In genomic region chr2:10006248-10007147, GRCh38 we compare ENCODE assay signal across 10 cellular contexts. TPM values are rescaled to one million over a fixed set of nuclear protein-coding genes. Genes with fewer than 3 reads are reported as not detected.
DNase-seq lines count a peak whose midpoint lies in the region; ATAC-seq and TF ChIP-seq lines count a peak whose summit lies in the region.
"Had no signal": no experiment of that assay in that cellular context is flagged by ENCODE, and none has a peak within 500 bp of the region (broad histone marks: within the 10 kb centered on the region; RNA-seq: fewer than 3 reads in every experiment).

No MANE protein-coding gene starts in this region.

- H3K9me3 ChIP-seq in BE2C, result no peaks in the 10 kb centered on the region; the same call in 1 of the 2 replicates

- no peaks in the 10 kb centered on the region for H3K9me3 Mint-ChIP-seq in nephron progenitor cell

- no peaks in the 10 kb centered on the region for H3K36me3 Mint-ChIP-seq in nephron progenitor cell (ENCODE audit: low read depth)

- H3K4me1 Mint-ChIP-seq in nephron progenitor cell, result peaks cover 43% of the 10 kb centered on the region

- TF ChIP-seq CTCF in BE2C (IDR thresholded peaks at IDR 0.05; ENCODE audit: low read depth, low read length) (no peak), nephron progenitor cell (IDR thresholded peaks at IDR 0.05) (no peak)

- ATAC-seq in esophagus mucosa, result peak; percentile 63

- DNase-seq in BE2C (peak; percentile 66), NCI-H1417 treated with DMSO at 0.1 percent for 48 hours (lab: John Stamatoyannopoulos, UW) (peak; percentile 49), nephron progenitor cell (peak; percentile 30), OCI-M1 (lab: John Stamatoyannopoulos, UW) (no peak), HT-29 (ENCODE audit: low spot score) (no peak), SKM-1 treated with dmso at 0.1 percent for 144 hours (lab: John Stamatoyannopoulos, UW; ENCODE audit: unreplicated experiment) (no peak)
- no peak for DNase-seq in central memory CD4-positive, alpha-beta T cell
- DNase-seq: mesenchymal stem cell, MV-4-11 had no signal

- no peaks in the 10 kb centered on the region for H3K27me3 ChIP-seq in BE2C

- H3K4me1 ChIP-seq in BE2C, result peaks cover 19% of the 10 kb centered on the region

- H3K4me3 Mint-ChIP-seq in nephron progenitor cell, result no peak overlapping the region

- no peak overlapping the region for H3K27ac Mint-ChIP-seq in nephron progenitor cell

- H3K27me3 Mint-ChIP-seq in nephron progenitor cell (ENCODE audit: low read depth, poor library complexity), result peaks cover 12% of the 10 kb centered on the region

- H3K4me3 ChIP-seq in BE2C (ENCODE audit: low read depth, low read length), result no peak overlapping the region

- no peaks in the 10 kb centered on the region for H3K36me3 ChIP-seq in BE2C

RNA-seq across cellular contexts. Expression of gene KLF11, which starts 36.9 kb away (rescaled TPM):
- polyA plus RNA-seq in BE2C (2012; ENCODE audit: insufficient read depth, insufficient read length, low read depth), result 1.7 TPM
- total RNA-seq in esophagus mucosa, result 6.1 TPM
- total RNA-seq in HT-29 (2014; rRNA removed; shearing (Covaris generic)), result 8.5 and 13.8 TPM in 2 replicates

RNA-seq across cellular contexts. Expression of gene GRHL1, which starts 55.0 kb away (rescaled TPM):
- 2.1 TPM for polyA plus RNA-seq in BE2C (2012; ENCODE audit: insufficient read depth, insufficient read length, low read depth)
- 123 TPM for total RNA-seq in esophagus mucosa
- total RNA-seq in HT-29 (2014; rRNA removed; shearing (Covaris generic)), result 5.5 and 8.7 TPM in 2 replicates

Comparison
In these comparisons a context has a peak if more than half of its experiments do, and no peak if none do; other contexts are left out.
1. DNase-seq: peak in BE2C (single experiment), NCI-H1417 treated with DMSO at 0.1 percent for 48 hours (single experiment) and nephron progenitor cell (single experiment); none in OCI-M1 (single experiment), central memory CD4-positive, alpha-beta T cell (single experiment), HT-29 (single experiment) and SKM-1 treated with dmso at 0.1 percent for 144 hours (single experiment).
2. RNA of gene GRHL1, which starts 55.0 kb away (total RNA-seq): 123 TPM in esophagus mucosa (single experiment); 5.5 to 8.7 TPM in HT-29; every median in the first group is over 10 times any median in the second.